Comparison of ENCODE assay signal across 1 cellular context in genomic region chr15:74201656-74202420, GRCh38.
TF ChIP-seq lines count a peak whose summit lies in the region.

No MANE protein-coding gene starts in this region.

TF ChIP-seq in GM12878, 131 proteins besides CTCF, POLR2A, EP300 and RAD21:
- TF ChIP-seq NFYA (IDR thresholded peaks at IDR 0.05; ENCODE audit: borderline replicate concordance, low read depth, low read length) (no peak), ZNF687 (IDR thresholded peaks at IDR 0.05) (no peak), BRCA1 (IDR thresholded peaks at IDR 0.05; ENCODE audit: low read depth, low read length) (no peak), YY1 (IDR thresholded peaks at IDR 0.05; ENCODE audit: low read depth, low read length) (no peak), CHD4 (IDR thresholded peaks at IDR 0.05) (no peak), POLR2AphosphoS5 (IDR thresholded peaks at IDR 0.05; ENCODE audit: low read length) (no peak), JUND (IDR thresholded peaks at IDR 0.05; ENCODE audit: low read depth, low read length) (no peak), NR2C1 (IDR thresholded peaks at IDR 0.05) (no peak), ZBED1 (IDR thresholded peaks at IDR 0.05; ENCODE audit: borderline replicate concordance) (no peak), SP1 (IDR thresholded peaks at IDR 0.05; ENCODE audit: low read depth, low read length) (no peak)
- TF ChIP-seq, protein P1, sequence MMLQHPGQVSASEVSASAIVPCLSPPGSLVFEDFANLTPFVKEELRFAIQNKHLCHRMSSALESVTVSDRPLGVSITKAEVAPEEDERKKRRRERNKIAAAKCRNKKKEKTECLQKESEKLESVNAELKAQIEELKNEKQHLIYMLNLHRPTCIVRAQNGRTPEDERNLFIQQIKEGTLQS (IDR thresholded peaks at IDR 0.05; ENCODE audit: borderline replicate concordance, extremely low read depth, low read depth, low read length) = no peak
- TF ChIP-seq, protein P2, sequence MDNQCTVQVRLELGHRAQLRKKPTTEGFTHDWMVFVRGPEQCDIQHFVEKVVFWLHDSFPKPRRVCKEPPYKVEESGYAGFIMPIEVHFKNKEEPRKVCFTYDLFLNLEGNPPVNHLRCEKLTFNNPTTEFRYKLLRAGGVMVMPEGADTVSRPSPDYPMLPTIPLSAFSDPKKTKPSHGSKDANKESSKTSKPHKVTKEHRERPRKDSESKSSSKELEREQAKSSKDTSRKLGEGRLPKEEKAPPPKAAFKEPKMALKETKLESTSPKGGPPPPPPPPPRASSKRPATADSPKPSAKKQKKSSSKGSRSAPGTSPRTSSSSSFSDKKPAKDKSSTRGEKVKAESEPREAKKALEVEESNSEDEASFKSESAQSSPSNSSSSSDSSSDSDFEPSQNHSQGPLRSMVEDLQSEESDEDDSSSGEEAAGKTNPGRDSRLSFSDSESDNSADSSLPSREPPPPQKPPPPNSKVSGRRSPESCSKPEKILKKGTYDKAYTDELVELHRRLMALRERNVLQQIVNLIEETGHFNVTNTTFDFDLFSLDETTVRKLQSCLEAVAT (IDR thresholded peaks at IDR 0.05) = no peak
TF ChIP-seq in GM12878: peak in this region for 0.
